20 cellular contexts compared by ENCODE assay signal in the genomic region with DNA sequence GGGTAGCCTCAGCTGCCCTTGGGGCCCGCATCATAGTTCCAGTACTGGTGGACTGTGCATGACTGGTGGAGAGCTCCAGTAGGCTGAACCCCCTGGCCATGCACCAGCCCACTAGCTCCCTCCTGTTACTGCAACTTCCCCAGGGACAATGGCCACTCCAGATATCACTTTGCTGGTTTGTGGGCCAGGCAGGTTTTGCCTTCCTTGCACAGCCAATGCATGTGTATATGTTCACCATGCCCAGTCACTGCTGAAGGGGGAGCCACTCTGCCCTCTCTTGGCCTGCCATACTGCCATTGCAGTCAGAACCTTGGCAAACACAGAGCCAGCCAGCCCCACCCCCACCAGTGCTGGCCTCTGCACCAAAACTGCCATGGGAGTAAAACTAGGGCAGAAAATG.
"Had no signal": no experiment of that assay in that cellular context is flagged by ENCODE, and none has a peak within 500 bp of the region (broad histone marks: within the 10 kb centered on the region; RNA-seq: fewer than 3 reads in every experiment).

No MANE protein-coding gene starts in this region.

- H3K36me3 ChIP-seq: esophagus squamous epithelium, gastrocnemius medialis, heart right ventricle, left ventricle myocardium inferior, lower lobe of right lung had no signal

- DNase-seq: dermis blood vessel endothelial cell; effector CD4-positive, alpha-beta T cell; effector memory CD4-positive, alpha-beta T cell; esophagus squamous epithelium; foreskin fibroblast; foreskin melanocyte; gastrocnemius medialis; glutamatergic neuron; head of caudate nucleus; heart right ventricle; hippocampal formation; kidney glomerular epithelial cell; left colon; left ventricle myocardium inferior; lower lobe of right lung; mesenchymal stem cell; mucosa of descending colon had no signal

- ATAC-seq: gastrocnemius medialis, heart right ventricle, left colon, left lobe of liver, lower lobe of right lung, mucosa of descending colon had no signal

- H3K4me3 ChIP-seq: coronary artery, dorsolateral prefrontal cortex, esophagus squamous epithelium, gastrocnemius medialis, heart right ventricle, left ventricle myocardium inferior, lower lobe of right lung, mucosa of descending colon had no signal

- H3K9me3 ChIP-seq: gastrocnemius medialis, left ventricle myocardium inferior, lower lobe of right lung had no signal

- H3K27ac ChIP-seq: coronary artery, dorsolateral prefrontal cortex, esophagus squamous epithelium, gastrocnemius medialis, heart right ventricle, left ventricle myocardium inferior, lower lobe of right lung had no signal

- H3K27me3 ChIP-seq: dorsolateral prefrontal cortex, esophagus squamous epithelium, gastrocnemius medialis, heart right ventricle had no signal

- H3K4me1 ChIP-seq: esophagus squamous epithelium, gastrocnemius medialis, heart right ventricle, left ventricle myocardium inferior, lower lobe of right lung had no signal
